In genomic region chr17:17685775-17686291, GRCh38 we compare ENCODE assay signal across 8 cellular contexts. TPM values are rescaled to one million over a fixed set of nuclear protein-coding genes. Genes with fewer than 3 reads are reported as not detected.
DNase-seq lines count a peak whose midpoint lies in the region; ATAC-seq lines count a peak whose summit lies in the region.

No MANE protein-coding gene starts in this region.

- peak overlapping the region; percentile 36 for H3K27ac ChIP-seq in skeletal muscle tissue (ENCODE audit: low read depth, low read length)

- H3K36me3 Mint-ChIP-seq in T-helper 2 cell treated with Interferon-gamma antibody and Interleukin-4, amounts not matched to agents 5 μg/mL and 100 μg/mL, for 36 hours (ENCODE audit: low read depth), result peaks cover 5% of the 10 kb centered on the region
- H3K36me3 Mint-ChIP-seq in T-helper 17 cell (ENCODE audit: low read depth), result no peaks in the 10 kb centered on the region

- no peaks in the 10 kb centered on the region for H3K9me3 Mint-ChIP-seq in T-helper 2 cell treated with Interferon-gamma antibody and Interleukin-4, amounts not matched to agents 5 μg/mL and 100 μg/mL, for 36 hours

- no peak overlapping the region for H3K4me3 Mint-ChIP-seq in T-helper 2 cell treated with Interferon-gamma antibody and Interleukin-4, amounts not matched to agents 5 μg/mL and 100 μg/mL, for 36 hours
- peak overlapping the region; percentile 3 for H3K4me3 Mint-ChIP-seq in T-helper 17 cell

- peaks cover 15% of the 10 kb centered on the region for H3K4me1 Mint-ChIP-seq in T-helper 2 cell treated with Interferon-gamma antibody and Interleukin-4, amounts not matched to agents 5 μg/mL and 100 μg/mL, for 36 hours (ENCODE audit: low read depth)
- peaks cover 22% of the 10 kb centered on the region for H3K4me1 Mint-ChIP-seq in T-helper 17 cell

- DNase-seq in T-helper 2 cell treated with Interferon-gamma antibody and Interleukin-4, amounts not matched to agents 5 μg/mL and 100 μg/mL, for 36 hours (ENCODE audit: low spot score), result no peak
- DNase-seq in T-helper 2 cell (no peak), T-helper 17 cell (no peak), foreskin melanocyte (peak; percentile 77), SKM-1 treated with dmso at 0.1 percent for 144 hours (lab: John Stamatoyannopoulos, UW; ENCODE audit: unreplicated experiment) (no peak), G401 (ENCODE audit: low spot score) (no peak)

- in situ Hi-C loops in G401 (cut with HindIII; ENCODE audit: low sequenced_read_pairs), result no loop called here

- H3K36me3 ChIP-seq in skeletal muscle tissue (ENCODE audit: control insufficient read depth in 3 of 3, insufficient read depth in 3 of 3, low read length in 3 of 3), result no peaks in the 10 kb centered on the region

- ATAC-seq in T-helper 17 cell, result no peak
- ATAC-seq in HG03432 (IDR thresholded peaks at IDR 0.05; ENCODE audit: unreplicated experiment), result no peak

- H3K4me3 ChIP-seq in skeletal muscle tissue (ENCODE audit: low read length in 3 of 3), result peak overlapping the region in 2 of 3 donors; percentile 34 to 41

- peak overlapping the region; percentile 58 for H3K27ac Mint-ChIP-seq in T-helper 2 cell treated with Interferon-gamma antibody and Interleukin-4, amounts not matched to agents 5 μg/mL and 100 μg/mL, for 36 hours
- peak overlapping the region; percentile 77 for H3K27ac Mint-ChIP-seq in T-helper 17 cell

- H3K9me3 ChIP-seq in T-helper 17 cell (ENCODE audit: control insufficient read depth, low read length, poor library complexity, severe bottlenecking) (no peaks in the 10 kb centered on the region), skeletal muscle tissue (ENCODE audit: control insufficient read depth in 3 of 3, low read length in 3 of 3) (no peaks in the 10 kb centered on the region)

- no peaks in the 10 kb centered on the region for H3K27me3 Mint-ChIP-seq in T-helper 2 cell treated with Interferon-gamma antibody and Interleukin-4, amounts not matched to agents 5 μg/mL and 100 μg/mL, for 36 hours (ENCODE audit: low read depth)
- no peaks in the 10 kb centered on the region for H3K27me3 Mint-ChIP-seq in T-helper 17 cell

- H3K9ac ChIP-seq in skeletal muscle tissue (ENCODE audit: low read depth in 1 of 3, low read length in 3 of 3), result peak overlapping the region in 1 of 3 donors; percentile 50

- peaks cover 24 to 30% (median 26%) of the 10 kb centered on the region in 3 donors for H3K4me1 ChIP-seq in skeletal muscle tissue (ENCODE audit: control insufficient read depth in 3 of 3, insufficient read depth in 3 of 3, low read length in 3 of 3)

- H3K27me3 ChIP-seq in skeletal muscle tissue (ENCODE audit: control insufficient read depth in 3 of 3, insufficient read depth in 3 of 3, low read length in 3 of 3), result no peaks in the 10 kb centered on the region

RNA-seq across cellular contexts. Expression of gene RAI1, which starts 4.6 kb away (rescaled TPM):
- 10 to 100 TPM; 18.4 to 18.6 TPM for total RNA-seq in T-helper 17 cell
- 3.1 TPM for total RNA-seq in skeletal muscle tissue
- total RNA-seq in G401 (2014; rRNA removed; shearing (Covaris generic)), result 12.0 and 13.8 TPM in 2 replicates
